8 cellular contexts compared by ENCODE assay signal in the genomic region with DNA sequence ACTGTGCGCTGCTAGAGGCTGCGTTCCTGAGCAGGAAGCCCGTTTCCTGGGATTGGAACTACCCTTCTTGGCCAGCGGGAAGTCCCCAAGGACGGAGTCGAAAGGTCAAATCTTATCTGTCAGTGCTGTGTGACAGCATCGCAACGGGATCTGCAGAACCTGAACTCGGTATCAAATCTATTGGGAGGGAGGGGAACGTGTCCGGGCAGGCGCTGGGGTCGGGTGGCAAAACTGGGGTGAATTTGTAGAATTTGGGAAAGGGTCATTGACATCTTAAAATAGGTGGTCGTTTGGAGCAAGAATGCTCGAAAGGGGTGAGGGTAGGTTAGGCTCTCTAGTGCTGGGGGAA. TPM values are rescaled to one million over a fixed set of nuclear protein-coding genes. Genes with fewer than 3 reads are reported as not detected.
DNase-seq lines count a peak whose midpoint lies in the region; ATAC-seq and TF ChIP-seq lines count a peak whose summit lies in the region.

No MANE protein-coding gene starts in this region.

- peaks cover 47% of the 10 kb centered on the region for H3K4me1 ChIP-seq in Caco-2
- peaks cover 22% of the 10 kb centered on the region for H3K4me1 ChIP-seq in endocrine pancreas (ENCODE audit: control insufficient read depth, insufficient read depth, low read length)
- H3K4me1 ChIP-seq in osteoblast (ENCODE audit: insufficient read depth, low read length), result peaks cover 29% of the 10 kb centered on the region

- H3K27ac Mint-ChIP-seq in Caco-2 (ENCODE audit: unreplicated experiment), result peak overlapping the region; percentile 90

- H3K9me3 ChIP-seq in Caco-2, result no peaks in the 10 kb centered on the region
- H3K9me3 ChIP-seq in MG63, result no peaks in the 10 kb centered on the region
- no peaks in the 10 kb centered on the region for H3K9me3 ChIP-seq in endocrine pancreas (ENCODE audit: control insufficient read depth, low read length)
- H3K9me3 ChIP-seq in osteoblast (ENCODE audit: low read depth, low read length), result no peaks in the 10 kb centered on the region

- H3K36me3 ChIP-seq in Caco-2 (ENCODE audit: control insufficient read depth, insufficient read depth, low read length), result no peaks in the 10 kb centered on the region
- H3K36me3 ChIP-seq in MG63, result peaks cover 15% of the 10 kb centered on the region
- H3K36me3 ChIP-seq in endocrine pancreas (ENCODE audit: control insufficient read depth, insufficient read depth, low read length), result no peaks in the 10 kb centered on the region
- H3K36me3 ChIP-seq in osteoblast (ENCODE audit: insufficient read depth, low read length), result peaks cover 9% of the 10 kb centered on the region

- peak overlapping the region; percentile 91 for H3K4me3 Mint-ChIP-seq in Caco-2 (ENCODE audit: unreplicated experiment)

- H3K4me3 ChIP-seq in Caco-2 (ENCODE audit: low read depth, low read length), result peak overlapping the region; percentile 78
- peak overlapping the region; percentile 78 for H3K4me3 ChIP-seq in MG63
- H3K4me3 ChIP-seq in endocrine pancreas (ENCODE audit: control insufficient read depth, insufficient read depth, low read length), result peak overlapping the region; percentile 87
- H3K4me3 ChIP-seq in osteoblast (ENCODE audit: insufficient read depth, low read length), result peak overlapping the region; percentile 93

- CTCF ChIA-PET in Caco-2 (lab: Charles Lee), result interaction anchor here (0.6 kb wide), 1 partner anchor 205 kb away, joined by 3 read pairs; no protein-coding TSS in a partner anchor

- ATAC-seq in HG02973 (IDR thresholded peaks at IDR 0.05; ENCODE audit: unreplicated experiment), result no peak

- peak overlapping the region; percentile 46 for H3K27ac ChIP-seq in osteoblast (ENCODE audit: low read depth, low read length)

- H2AFZ ChIP-seq in osteoblast (ENCODE audit: low read length), result peak overlapping the region; percentile 99

- intact Hi-C loops in Caco-2 (cut with micrococcal nuclease; ENCODE audit: unreplicated experiment) (loop anchor here (2.0 to 10.0 kb wide), 3 partner anchors 176 to 418 kb away; partner anchors contain the start of gene TSEN15), head of caudate nucleus (cut with DNase I) (loop anchor here (10.0 kb wide), 1 partner anchor 168 kb away; the partner anchor contains the start of gene RGL1)

- peak overlapping the region; percentile 15 for H3K9ac ChIP-seq in endocrine pancreas (ENCODE audit: control insufficient read depth, insufficient read depth, low read length)

- TF ChIP-seq CTCF in Caco-2 (IDR thresholded peaks at IDR 0.05; ENCODE audit: insufficient read depth in 1 of 2, low read depth in 1 of 2, low read length in 1 of 2, severe bottlenecking in 1 of 2, unreplicated experiment in 1 of 2), result no peak
- no peak for TF ChIP-seq CTCF in osteoblast (IDR thresholded peaks at IDR 0.05; ENCODE audit: extremely low read depth, low read depth, low read length)

- no peaks in the 10 kb centered on the region for H3K9me3 Mint-ChIP-seq in Caco-2 (ENCODE audit: unreplicated experiment)

- peaks cover 21% of the 10 kb centered on the region for H3K36me3 Mint-ChIP-seq in Caco-2 (ENCODE audit: insufficient read depth, unreplicated experiment)

- H3K27me3 ChIP-seq in Caco-2 (replicated peaks; ENCODE audit: control insufficient read depth, insufficient read depth, low read length) (no peaks in the 10 kb centered on the region), MG63 (peaks cover 10% of the 10 kb centered on the region), endocrine pancreas (ENCODE audit: control insufficient read depth, insufficient read depth, low read length) (no peaks in the 10 kb centered on the region), osteoblast (ENCODE audit: insufficient read depth, low read length) (no peaks in the 10 kb centered on the region)

- POLR2A ChIA-PET in Caco-2 (lab: Charles Lee), result interaction anchor here (0.5 to 0.7 kb wide), 3 partner anchors 19 to 415 kb away, joined by 3 read pairs; partner anchors contain the start of gene TSEN15

- H3K4me2 ChIP-seq in osteoblast (ENCODE audit: insufficient read depth, low read length), result peak overlapping the region; percentile 95

- peaks cover 16% of the 10 kb centered on the region for H3K4me1 Mint-ChIP-seq in Caco-2 (ENCODE audit: low read depth, unreplicated experiment)

- BruUV-seq in Caco-2 (replicated peaks; lab: Mats Ljungman, UMichigan), result no TSS peak

- H4K20me1 ChIP-seq in osteoblast (ENCODE audit: insufficient read depth, low read length), result peaks cover 12% of the 10 kb centered on the region

- no peaks in the 10 kb centered on the region for H3K27me3 Mint-ChIP-seq in Caco-2 (ENCODE audit: insufficient read depth, unreplicated experiment)

- DNase-seq in Caco-2 (peak; percentile 79 to 85), MG63 (no peak), osteoblast (ENCODE audit: insufficient read length, low spot score, missing footprints) (no peak), SKM-1 treated with dmso at 0.1 percent for 144 hours (lab: John Stamatoyannopoulos, UW; ENCODE audit: unreplicated experiment) (no peak), head of caudate nucleus (no peak), superior temporal gyrus (ENCODE audit: extremely low spot score) (no peak)

- peaks cover 54% of the 10 kb centered on the region for H3K79me2 ChIP-seq in osteoblast (ENCODE audit: insufficient read depth, low read length)

RNA-seq across cellular contexts. Expression of gene ARPC5, which starts 0.7 kb away (rescaled TPM):
- 123 and 135 TPM in 2 replicates for total RNA-seq in Caco-2 (2022)
- 232 and 372 TPM in 2 replicates for total RNA-seq in MG63 (2014; rRNA removed; shearing (Covaris generic); ENCODE audit: low replicate concordance)
- 156 and 157 TPM in 2 replicates for total RNA-seq in osteoblast

RNA-seq across cellular contexts. Expression of gene APOBEC4, which starts 16.8 kb away (rescaled TPM):
- total RNA-seq in Caco-2 (2022) (not detected in 2 replicates), osteoblast (under 0.01 TPM in 1 of 2 replicates, not detected in the other)
- total RNA-seq in MG63 (2014; rRNA removed; shearing (Covaris generic); ENCODE audit: low replicate concordance), result not detected in 2 replicates

RNA-seq across cellular contexts. Expression of gene NCF2, which starts 46.0 kb away (rescaled TPM):
- 0.58 TPM in 1 of 2 replicates, not detected in the other for total RNA-seq in Caco-2 (2022)
- total RNA-seq in MG63 (2014; rRNA removed; shearing (Covaris generic); ENCODE audit: low replicate concordance), result 0.53 and 0.64 TPM in 2 replicates
- 0.88 and 2.2 TPM in 2 replicates for total RNA-seq in osteoblast

Comparison
In these comparisons a context has a peak if more than half of its experiments do, and no peak if none do; other contexts are left out.
1. DNase-seq: peak in Caco-2 (2 of 2); none in MG63 (single experiment), osteoblast (single experiment), SKM-1 treated with dmso at 0.1 percent for 144 hours (single experiment), head of caudate nucleus (0 of 42) and superior temporal gyrus (single experiment).
2. Peak in every context shown above with its lines, with median percentiles within 50 percentile points of each other: H3K4me3 ChIP-seq.